Comparison of ENCODE assay signal across 8 cellular contexts in the genomic region with DNA sequence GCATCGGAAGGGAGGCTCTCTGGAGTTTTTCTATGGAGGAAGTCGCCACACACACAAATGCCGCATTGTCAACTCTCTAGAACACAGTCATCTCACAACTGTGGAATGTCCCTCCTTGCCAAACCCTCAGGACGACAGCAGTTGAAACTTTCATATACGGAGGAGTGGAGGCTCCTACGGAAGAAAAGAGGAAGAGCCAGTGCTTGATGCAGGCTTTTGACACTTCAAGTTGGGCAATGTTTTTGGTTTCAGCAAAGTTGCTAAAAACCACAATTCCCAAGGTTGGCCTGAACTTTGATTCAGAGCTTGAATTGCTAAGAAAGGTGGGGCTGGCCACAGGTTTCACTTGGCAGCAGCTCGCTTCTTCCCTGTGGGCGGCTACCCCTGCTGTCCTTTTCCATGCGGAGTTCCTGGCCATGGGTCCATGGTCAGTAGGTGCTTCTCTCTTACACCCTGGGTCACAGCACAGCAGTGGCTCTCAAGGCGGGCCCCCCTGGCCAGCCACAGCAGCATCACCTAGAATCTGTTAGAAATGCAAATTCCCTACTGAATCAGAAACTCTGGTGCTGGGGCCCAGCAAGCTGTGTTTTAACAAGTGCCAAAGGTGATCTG.
DNase-seq lines count a peak whose midpoint lies in the region; ATAC-seq, FAIRE-seq and TF ChIP-seq lines count a peak whose summit lies in the region.

No MANE protein-coding gene starts in this region.

- H3K36me3 ChIP-seq in breast epithelium (no peaks in the 10 kb centered on the region), hepatocyte (replicated peaks; ENCODE audit: insufficient read depth, low read depth) (no peaks in the 10 kb centered on the region)

- H3K79me2 ChIP-seq in hepatocyte, result no peaks in the 10 kb centered on the region

- TF ChIP-seq POLR2A in GM12892 (IDR thresholded peaks at IDR 0.05; ENCODE audit: low read depth, low read length) (no peak), breast epithelium (IDR thresholded peaks at IDR 0.05) (no peak)

- H3K27me3 ChIP-seq in breast epithelium (no peaks in the 10 kb centered on the region), hepatocyte (no peaks in the 10 kb centered on the region)

- no peaks in the 10 kb centered on the region for H3K9me3 ChIP-seq in breast epithelium
- H3K9me3 ChIP-seq in hepatocyte (ENCODE audit: low read depth), result no peaks in the 10 kb centered on the region

- peaks cover 0 to 13% of the 10 kb centered on the region in 2 donors for H3K9me3 Mint-ChIP-seq in stimulated activated naive CD8-positive, alpha-beta T cell treated with anti-CD3 and anti-CD28 coated beads, Interleukin-15, amount 100 ng/mL, for 72 hours

- peak overlapping the region; percentile 71 to 72 for H3K27ac Mint-ChIP-seq in stimulated activated naive CD8-positive, alpha-beta T cell treated with anti-CD3 and anti-CD28 coated beads, Interleukin-15, amount 100 ng/mL, for 72 hours

- peak overlapping the region; percentile 36 to 47 for H3K4me3 Mint-ChIP-seq in stimulated activated naive CD8-positive, alpha-beta T cell treated with anti-CD3 and anti-CD28 coated beads, Interleukin-15, amount 100 ng/mL, for 72 hours

- peak; percentile 71 for ATAC-seq in GM21515 (IDR thresholded peaks at IDR 0.05; ENCODE audit: unreplicated experiment)
- ATAC-seq in stimulated activated naive CD8-positive, alpha-beta T cell treated with anti-CD3 and anti-CD28 coated beads, Interleukin-15, amount 100 ng/mL, for 72 hours, result peak; percentile 91

- peaks cover 0 to 4% of the 10 kb centered on the region in 2 donors for H3K4me1 ChIP-seq in breast epithelium
- H3K4me1 ChIP-seq in hepatocyte (ENCODE audit: insufficient read depth), result no peaks in the 10 kb centered on the region

- H3K27ac ChIP-seq in breast epithelium, result peak overlapping the region; percentile 89 to 90
- H3K27ac ChIP-seq in hepatocyte, result no peak overlapping the region

- peak; percentile 17 for FAIRE-seq in GM12892 (lab: Jason Lieb, UNC)

- intact Hi-C loops in breast epithelium (cut with DNase I; ENCODE audit: low total_unique reads), result no loop called here

- no peak overlapping the region for H3K4me2 ChIP-seq in hepatocyte

- TF ChIP-seq CTCF in breast epithelium (IDR thresholded peaks at IDR 0.05) (no peak), hepatocyte (IDR thresholded peaks at IDR 0.05; ENCODE audit: poor library complexity) (no peak)

- 76% methylated on average over 10 of the region's 10 CpGs for WGBS in hepatocyte (ENCODE audit: low lambda C conversion rate, missing lambda C conversion rate)

- H2AFZ ChIP-seq in hepatocyte, result no peak overlapping the region

- H3K4me1 Mint-ChIP-seq in stimulated activated naive CD8-positive, alpha-beta T cell treated with anti-CD3 and anti-CD28 coated beads, Interleukin-15, amount 100 ng/mL, for 72 hours, result peaks cover 28% of the 10 kb centered on the region

- H3K4me3 ChIP-seq in breast epithelium (peak overlapping the region in 1 of 3 donors; percentile 34), hepatocyte (no peak overlapping the region)

- H3K27me3 Mint-ChIP-seq in stimulated activated naive CD8-positive, alpha-beta T cell treated with anti-CD3 and anti-CD28 coated beads, Interleukin-15, amount 100 ng/mL, for 72 hours, result no peaks in the 10 kb centered on the region

- no peaks in the 10 kb centered on the region for H3K9me2 ChIP-seq in hepatocyte (replicated peaks; ENCODE audit: insufficient read depth)

- DNase-seq in GM12892 (ENCODE audit: insufficient read length) (no peak), HPDE6-E6E7 (ENCODE audit: extremely low spot score) (peak; percentile 22), breast epithelium (ENCODE audit: low spot score in 2 of 2) (peak in 1 of 2 donors; percentile 89), middle frontal gyrus (ENCODE audit: extremely low spot score, low spot score) (no peak), NCI-H526 treated with DMSO at 0.1 percent for 48 hours (lab: John Stamatoyannopoulos, UW) (no peak), hepatocyte (ENCODE audit: low spot score) (no peak)
- DNase-seq in stimulated activated naive CD8-positive, alpha-beta T cell treated with anti-CD3 and anti-CD28 coated beads, Interleukin-15, amount 100 ng/mL, for 72 hours, result peak in 1 of 2 donors; percentile 76

- no peaks in the 10 kb centered on the region for H4K20me1 ChIP-seq in hepatocyte (ENCODE audit: insufficient read depth, poor library complexity, severe bottlenecking)
